ENCODE assay signal across 8 cellular contexts in the genomic region with DNA sequence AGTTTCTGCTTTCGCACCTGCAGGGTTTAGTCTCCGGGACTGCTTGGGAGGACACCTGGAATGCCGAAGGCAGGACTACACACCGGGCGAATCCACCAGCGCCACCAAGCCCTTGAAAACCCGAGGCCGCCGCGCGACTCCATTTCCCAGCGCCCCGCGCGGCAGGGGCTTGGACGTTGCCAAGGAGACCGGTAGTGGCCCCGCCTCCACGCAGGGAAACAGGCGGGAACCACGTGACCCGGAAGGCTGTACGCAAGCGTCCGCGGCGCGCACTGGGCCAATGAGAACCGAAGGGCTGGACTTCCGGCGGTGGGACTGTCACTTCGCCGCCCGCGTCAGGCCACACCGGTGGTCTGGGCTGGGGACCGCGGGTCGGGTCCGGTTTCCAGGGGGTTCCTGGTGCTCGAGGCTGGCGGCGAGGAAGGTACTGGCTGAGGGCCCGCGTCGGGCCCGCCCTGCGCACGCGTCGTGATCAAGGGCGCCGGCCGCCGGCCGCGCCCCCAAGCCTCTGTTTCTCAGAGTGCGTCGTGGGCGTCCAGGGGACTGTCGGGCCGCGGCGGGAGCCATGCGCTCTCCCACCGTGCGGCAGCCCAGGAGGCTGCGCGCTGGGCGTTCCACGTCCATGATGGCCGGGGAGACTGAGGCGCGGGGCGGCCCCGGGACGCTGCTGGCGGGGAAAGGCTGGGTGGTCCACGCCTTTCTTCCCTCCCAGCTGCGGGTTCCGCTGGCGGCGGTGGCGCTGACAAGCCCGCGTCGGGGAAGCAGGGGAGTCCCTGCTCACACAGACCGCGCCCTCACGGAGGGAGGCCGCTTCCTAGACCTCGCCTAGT. TPM values are rescaled to one million over a fixed set of nuclear protein-coding genes. Genes with fewer than 3 reads are reported as not detected.
A peak's percentile ranks its signal among the peaks of the same experiment; 100 is the strongest.
DNase-seq lines count a peak whose midpoint lies in the region; ATAC-seq and TF ChIP-seq lines count a peak whose summit lies in the region.

Gene ZNF324, plus strand, starts transcription at position 321 of the 830 bp plus-strand sequence. CDS start 2,106 bp downstream, outside the sequence.

- H3K27me3 ChIP-seq in gastroesophageal sphincter, result no peaks in the 10 kb centered on the region

- H3K36me3 Mint-ChIP-seq in activated naive CD4-positive, alpha-beta T cell treated with anti-CD3 and anti-CD28 coated beads for 36 hours (ENCODE audit: low read depth), result peaks cover 5% of the 10 kb centered on the region

- no peak for TF ChIP-seq EP300 in gastroesophageal sphincter (IDR thresholded peaks at IDR 0.05)

- DNase-seq in GM04503 (ENCODE audit: low read depth), result peak; percentile 55
- DNase-seq in HFF-Myc (ENCODE audit: extremely low read depth, low read depth), result peak; percentile 84
- DNase-seq in NAMALWA (ENCODE audit: low spot score), result peak; percentile 98
- DNase-seq in SK-N-DZ (ENCODE audit: low spot score), result peak; percentile 91
- DNase-seq in activated naive CD4-positive, alpha-beta T cell treated with anti-CD3 and anti-CD28 coated beads for 36 hours, result peak; percentile 99
- DNase-seq in nucleus accumbens (lab: John Stamatoyannopoulos, UW), result peak; percentile 79 to 99 (median 97)

- H3K4me3 ChIP-seq in HFF-Myc (replicated peaks; ENCODE audit: low read depth, low read length), result peak within 1 kb of the TSS; percentile 89
- peak within 1 kb of the TSS; percentile 68 to 90 for H3K4me3 ChIP-seq in gastroesophageal sphincter

- 0 to 6% methylated on average over 1 to 10 of the region's 92 CpGs for WGBS in gastroesophageal sphincter (ENCODE audit: low coverage in 1 of 2), 2 donors

- intact Hi-C loops in activated naive CD4-positive, alpha-beta T cell treated with anti-CD3 and anti-CD28 coated beads for 36 hours (cut with micrococcal nuclease), result loop anchor here (1.0 to 2.0 kb wide), 8 partner anchors 8 to 140 kb away; partner anchors contain the start of genes ZBTB45, ZNF132, ZNF324B and ZNF584

- peak within 1 kb of the TSS; percentile 56 to 88 (median 84) for H3K27ac ChIP-seq in gastroesophageal sphincter
- H3K27ac ChIP-seq in temporal lobe (ENCODE audit: low read depth, low read length), result no peak within 1 kb of the TSS

- CTCF ChIA-PET in activated naive CD4-positive, alpha-beta T cell treated with anti-CD3 and anti-CD28 coated beads for 36 hours (lab: Charles Lee), result interaction anchor here (0.6 kb wide), 1 partner anchor 1061 kb away, joined by 3 read pairs; no protein-coding TSS in a partner anchor

- H3K36me3 ChIP-seq in gastroesophageal sphincter, result peaks cover 0 to 27% of the 10 kb centered on the region in 2 donors

- no peaks in the 10 kb centered on the region for H3K9me3 ChIP-seq in gastroesophageal sphincter

- H3K9me3 Mint-ChIP-seq in activated naive CD4-positive, alpha-beta T cell treated with anti-CD3 and anti-CD28 coated beads for 36 hours, result no peaks in the 10 kb centered on the region

- peak; percentile 99 for ATAC-seq in gastroesophageal sphincter

- H3K4me1 Mint-ChIP-seq in activated naive CD4-positive, alpha-beta T cell treated with anti-CD3 and anti-CD28 coated beads for 36 hours (ENCODE audit: low read depth), result peaks cover 20% of the 10 kb centered on the region

- peak; percentile 59 to 63 for TF ChIP-seq POLR2A in gastroesophageal sphincter (IDR thresholded peaks at IDR 0.05)

- TF ChIP-seq CTCF in HFF-Myc (IDR thresholded peaks at IDR 0.05; ENCODE audit: low read depth, low read length, missing control alignments), result no peak
- no peak for TF ChIP-seq CTCF in gastroesophageal sphincter (IDR thresholded peaks at IDR 0.05)

- peaks cover 0 to 25% (median 3%) of the 10 kb centered on the region in 3 donors for H3K4me1 ChIP-seq in gastroesophageal sphincter

- H3K27ac Mint-ChIP-seq in activated naive CD4-positive, alpha-beta T cell treated with anti-CD3 and anti-CD28 coated beads for 36 hours, result no peak within 1 kb of the TSS

- peaks cover 2% of the 10 kb centered on the region for H3K27me3 Mint-ChIP-seq in activated naive CD4-positive, alpha-beta T cell treated with anti-CD3 and anti-CD28 coated beads for 36 hours (ENCODE audit: low read depth)

- peak within 1 kb of the TSS; percentile 83 for H3K4me3 Mint-ChIP-seq in activated naive CD4-positive, alpha-beta T cell treated with anti-CD3 and anti-CD28 coated beads for 36 hours

RNA-seq across cellular contexts. Expression of gene ZNF324, which starts in this region (rescaled TPM):
- polyA plus RNA-seq in SK-N-DZ (2014; cell fraction: cytosol; rRNA removed), result 6.2 and 8.7 TPM in 2 replicates
- polyA plus RNA-seq in SK-N-DZ (2014; cell fraction: nucleus; rRNA removed), result 6.7 and 8.0 TPM in 2 replicates
- 1 to 10 TPM; 2.4 to 3.0 TPM for total RNA-seq in activated naive CD4-positive, alpha-beta T cell treated with anti-CD3 and anti-CD28 coated beads for 36 hours
- total RNA-seq in gastroesophageal sphincter (10 to 100 TPM; 10.3 to 20.7 (median 18.1) TPM), temporal lobe (24.1 TPM)
